In genomic region chrX:71547339-71547738, GRCh38 we compare ENCODE assay signal across 18 cellular contexts. TPM values are rescaled to one million over a fixed set of nuclear protein-coding genes. Genes with fewer than 3 reads are reported as not detected.
DNase-seq lines count a peak whose midpoint lies in the region; ATAC-seq, FAIRE-seq and TF ChIP-seq lines count a peak whose summit lies in the region.
"Had no signal": no experiment of that assay in that cellular context is flagged by ENCODE, and none has a peak within 500 bp of the region (broad histone marks: within the 10 kb centered on the region; RNA-seq: fewer than 3 reads in every experiment).

No MANE protein-coding gene starts in this region.

- no peak overlapping the region for H3K27ac Mint-ChIP-seq in endodermal cell

- TF ChIP-seq POLR2A in HepG2 (IDR thresholded peaks at IDR 0.05; ENCODE audit: insufficient read depth in 1 of 2, low read depth in 2 of 2, low read length in 2 of 2) (no peak), right lobe of liver (IDR thresholded peaks at IDR 0.05) (no peak)

- no peak for TF ChIP-seq RAD21 in HepG2 (CRISPR knock-in tag; IDR thresholded peaks at IDR 0.05)

- no peak for FAIRE-seq in HepG2 (lab: Jason Lieb, UNC)
- FAIRE-seq: GM19239 had no signal

- in situ Hi-C loops in HepG2 (cut with HindIII; ENCODE audit: extremely low pct_ligation_motif_present, low pct_unique_long_range_greater_than_20kb): no loop called here

- WGBS in HepG2 (ENCODE audit: low lambda C conversion rate): 95% methylated on average over 7 of the region's 7 CpGs
- 75% methylated on average over 6 of the region's 7 CpGs for WGBS in right lobe of liver (ENCODE audit: insufficient coverage, low coverage, low lambda C conversion rate, missing lambda C conversion rate)
- 94 to 97% methylated on average over 6 to 7 of the region's 7 CpGs for WGBS in endodermal cell (ENCODE audit: insufficient coverage in 1 of 2, insufficient read length in 1 of 2), 2 experiments

- no peaks in the 10 kb centered on the region for H3K27me3 Mint-ChIP-seq in endodermal cell (ENCODE audit: insufficient read depth)

- no peak overlapping the region for H2AFZ ChIP-seq in HepG2 (ENCODE audit: low read length)

- H3K9ac ChIP-seq in HepG2 (ENCODE audit: insufficient read depth, low read depth, low read length) (no peak overlapping the region), endodermal cell (ENCODE audit: extremely low read depth, low read length, poor library complexity, severe bottlenecking) (no peak overlapping the region)

- POLR2A ChIA-PET in HepG2 (lab: Yijun Ruan, JAX): no interaction called here
- POLR2A ChIA-PET in HEK293T (lab: Yijun Ruan, JAX): interaction anchor here (5.7 kb wide), 1 partner anchor 14 kb away, joined by 41 read pairs; the partner anchor contains the start of gene OGT

- H3K79me2 ChIP-seq in HepG2 (ENCODE audit: insufficient read depth, low read length): peaks cover 53% of the 10 kb centered on the region

- TF ChIP-seq EP300 in HepG2 (IDR thresholded peaks at IDR 0.05; ENCODE audit: low read depth in 2 of 2, low read length in 2 of 2): no peak
- TF ChIP-seq EP300 in HepG2 (CRISPR knock-in tag; IDR thresholded peaks at IDR 0.05; ENCODE audit: borderline replicate concordance): no peak

- no peaks in the 10 kb centered on the region for H3K4me1 ChIP-seq in HepG2 (ENCODE audit: insufficient read depth, low read length)
- H3K4me1 ChIP-seq in right lobe of liver: peaks cover 0 to 9% (median 0%) of the 10 kb centered on the region in 4 donors
- no peaks in the 10 kb centered on the region for H3K4me1 ChIP-seq in endodermal cell (ENCODE audit: control insufficient read depth, insufficient read depth, low read length)

- no peaks in the 10 kb centered on the region for H3K4me1 Mint-ChIP-seq in endodermal cell

- no peaks in the 10 kb centered on the region for H3K9me3 ChIP-seq in HepG2 (ENCODE audit: low read length)
- no peaks in the 10 kb centered on the region for H3K9me3 ChIP-seq in right lobe of liver
- no peaks in the 10 kb centered on the region for H3K9me3 ChIP-seq in endodermal cell (ENCODE audit: control insufficient read depth, low read length)

- intact Hi-C loops in HepG2 (cut with micrococcal nuclease; ENCODE audit: unreplicated experiment) (no loop called here), right lobe of liver (cut with DNase I) (no loop called here)

- H3K36me3 ChIP-seq in HepG2 (replicated peaks in 1 of 2; ENCODE audit: control insufficient read depth in 1 of 2, insufficient read depth in 2 of 2, low read length in 2 of 2) (peaks cover 6 to 27% of the 10 kb centered on the region in 2 experiments; a peak in 4 of 5 replicates), right lobe of liver (peaks cover 0 to 22% (median 12%) of the 10 kb centered on the region in 4 donors), endodermal cell (ENCODE audit: control insufficient read depth, insufficient read depth, low read length) (peaks cover 62% of the 10 kb centered on the region)

- H3K4me3 ChIP-seq in HepG2 (replicated peaks in 1 of 3; ENCODE audit: insufficient read depth in 1 of 3, low read depth in 2 of 3, low read length in 3 of 3): no peak overlapping the region
- no peak overlapping the region for H3K4me3 ChIP-seq in right lobe of liver
- H3K4me3 ChIP-seq in endodermal cell (ENCODE audit: low read length): no peak overlapping the region
- H3K4me3 ChIP-seq: SK-N-MC had no signal

- H4K20me1 ChIP-seq in HepG2 (ENCODE audit: insufficient read depth, low read length): peaks cover 19% of the 10 kb centered on the region

- BruUV-seq in HepG2 (replicated peaks; lab: Mats Ljungman, UMichigan): TSS peak; percentile 12

- H3K9me3 Mint-ChIP-seq in endodermal cell: peaks cover 51% of the 10 kb centered on the region

- DNase-seq in HepG2 (ENCODE audit: low spot score) (no peak), right lobe of liver (no peak), HEK293T (ENCODE audit: extremely low spot score) (peak; percentile 20), endodermal cell (no peak)
- no peak for DNase-seq in stimulated activated CD4-positive, alpha-beta T cell treated with anti-CD3 and anti-CD28 coated beads, Interleukin-2, amount 100 ng/mL, for 24 hours
- DNase-seq: COR-L47, DMS153, H7, KG1, NCI-H1436, NCI-H2029 treated with DMSO at 0.1 percent for 48 hours, NCI-H510A, NCI-H82 had no signal

- H3K4me2 ChIP-seq in HepG2 (ENCODE audit: low read depth, low read length): no peak overlapping the region

- H3K27me3 ChIP-seq in HepG2 (ENCODE audit: control insufficient read depth in 1 of 2, insufficient read depth in 2 of 2, low read length in 2 of 2): no peaks in the 10 kb centered on the region
- H3K27me3 ChIP-seq in right lobe of liver: no peaks in the 10 kb centered on the region
- no peaks in the 10 kb centered on the region for H3K27me3 ChIP-seq in endodermal cell (ENCODE audit: control insufficient read depth, insufficient read depth, low read length, poor library complexity, severe bottlenecking)

- no peak for TF ChIP-seq CTCF in HepG2 (CRISPR knock-in tag; IDR thresholded peaks at IDR 0.05)
- TF ChIP-seq CTCF in right lobe of liver (IDR thresholded peaks at IDR 0.05): no peak
- TF ChIP-seq CTCF in endodermal cell (conservative IDR thresholded peaks at IDR 0.05): peak; percentile 47

- ATAC-seq in HepG2 (no peak), right lobe of liver (no peak), HG03108 (IDR thresholded peaks at IDR 0.05; ENCODE audit: unreplicated experiment) (no peak), GM21423 (IDR thresholded peaks at IDR 0.05; ENCODE audit: unreplicated experiment) (no peak)

- H3K36me3 Mint-ChIP-seq in endodermal cell (ENCODE audit: low read depth): peaks cover 53% of the 10 kb centered on the region

- H3K4me3 Mint-ChIP-seq in endodermal cell: no peak overlapping the region
- H3K4me3 Mint-ChIP-seq: CD14-positive monocyte had no signal

- CTCF ChIA-PET in HepG2 (lab: Yijun Ruan, JAX; ENCODE audit: low intra/inter-chr PET ratio, low total read pairs): no interaction called here
- CTCF ChIA-PET in HEK293T (lab: Yijun Ruan, JAX): no interaction called here

- H3K27ac ChIP-seq in HepG2 (ENCODE audit: extremely low read length, insufficient read depth, low read length): no peak overlapping the region
- no peak overlapping the region for H3K27ac ChIP-seq in right lobe of liver
- H3K27ac ChIP-seq in endodermal cell (ENCODE audit: low read depth, low read length): no peak overlapping the region
- H3K27ac ChIP-seq: SK-N-MC had no signal

RNA-seq across cellular contexts. Expression of gene OGT, which starts 14.4 kb away (rescaled TPM):
- total RNA-seq in HepG2 (2016; rRNA removed; fragmentation: Illumina TruSeq; extraction: Trizol) (52.5 and 71.7 TPM in 2 replicates), right lobe of liver (10 to 100 TPM; 35.5 to 67.0 (median 44.5) TPM), endodermal cell (100 to 1,000 TPM; 114 to 153 TPM)
- total RNA-seq in HepG2 (2016; cell fraction: cytosol; rRNA removed; fragmentation: Illumina TruSeq; extraction: Trizol; ENCODE audit: low read depth): 4.9 and 5.6 TPM in 2 replicates
- total RNA-seq in HepG2 (2016; cell fraction: insoluble cytoplasmic fraction; rRNA removed; fragmentation: Illumina TruSeq; extraction: Trizol): 52.7 and 70.9 TPM in 2 replicates
- total RNA-seq in HepG2 (2016; cell fraction: membrane; rRNA removed; fragmentation: Illumina TruSeq; extraction: Trizol): 11.5 and 13.1 TPM in 2 replicates
- total RNA-seq in HepG2 (2016; cell fraction: nucleus; rRNA removed; fragmentation: Illumina TruSeq; extraction: Trizol): 170 and 179 TPM in 2 replicates
- polyA plus RNA-seq in HepG2 (2011; rRNA removed): 463 and 485 TPM in 2 replicates
- 37.5 and 43.0 TPM in 2 replicates for polyA plus RNA-seq in HepG2 (2011; cell fraction: cytosol; rRNA removed)
- 2,493 and 2,606 TPM in 2 replicates for polyA plus RNA-seq in HepG2 (2011; cell fraction: nucleus; rRNA removed)
- 113 and 128 TPM in 2 replicates for polyA plus RNA-seq in HepG2 (2012)
- 0.86 and 0.88 TPM in 2 replicates for polyA plus RNA-seq in HepG2 (2016; cell fraction: cytosol; fragmentation: Illumina TruSeq; extraction: Trizol; ENCODE audit: low read depth)
- 22.9 and 23.0 TPM in 2 replicates for polyA plus RNA-seq in HepG2 (2016; cell fraction: insoluble cytoplasmic fraction; fragmentation: Illumina TruSeq; extraction: Trizol; ENCODE audit: low read depth)
- 3.1 and 3.9 TPM in 2 replicates for polyA plus RNA-seq in HepG2 (2016; cell fraction: membrane; fragmentation: Illumina TruSeq; extraction: Trizol; ENCODE audit: low read depth)
- 356 and 366 TPM in 2 replicates for polyA plus RNA-seq in HepG2 (2016; cell fraction: nucleus; fragmentation: Illumina TruSeq; extraction: Trizol; ENCODE audit: insufficient read depth, low read depth)
- polyA minus RNA-seq in HepG2 (2011; rRNA and poly(A)+ RNA removed; ENCODE audit: low replicate concordance): 281 and 760 TPM in 2 replicates
- polyA minus RNA-seq in HepG2 (2011; cell fraction: cytosol; rRNA and poly(A)+ RNA removed): 35.7 and 38.7 TPM in 2 replicates
- polyA minus RNA-seq in HepG2 (2011; cell fraction: nucleus; rRNA and poly(A)+ RNA removed): 961 and 1,068 TPM in 2 replicates
- polyA plus RNA-seq in endodermal cell (2013, experiment 1 of 2): 104 TPM
- polyA plus RNA-seq in endodermal cell (2013, experiment 2 of 2): 96.2 TPM

RNA-seq across cellular contexts. Expression of gene GCNA, which starts 30.9 kb away (rescaled TPM):
- 0.17 and 0.66 TPM in 2 replicates for total RNA-seq in HepG2 (2016; rRNA removed; fragmentation: Illumina TruSeq; extraction: Trizol)
- total RNA-seq in HepG2 (2016; cell fraction: cytosol; rRNA removed; fragmentation: Illumina TruSeq; extraction: Trizol; ENCODE audit: low read depth): 0.35 and 0.51 TPM in 2 replicates
- total RNA-seq in HepG2 (2016; cell fraction: insoluble cytoplasmic fraction; rRNA removed; fragmentation: Illumina TruSeq; extraction: Trizol): 0.27 and 0.32 TPM in 2 replicates
- total RNA-seq in HepG2 (2016; cell fraction: membrane; rRNA removed; fragmentation: Illumina TruSeq; extraction: Trizol): 0.38 and 0.43 TPM in 2 replicates
- 0.62 and 0.69 TPM in 2 replicates for total RNA-seq in HepG2 (2016; cell fraction: nucleus; rRNA removed; fragmentation: Illumina TruSeq; extraction: Trizol)
- 0.38 and 0.44 TPM in 2 replicates for polyA plus RNA-seq in HepG2 (2011; rRNA removed)
- 0.09 and 0.12 TPM in 2 replicates for polyA plus RNA-seq in HepG2 (2011; cell fraction: cytosol; rRNA removed)
- polyA plus RNA-seq in HepG2 (2011; cell fraction: nucleus; rRNA removed): 1.7 and 2.0 TPM in 2 replicates
- 0.27 and 0.55 TPM in 2 replicates for polyA plus RNA-seq in HepG2 (2012)
- 0.05 and 0.11 TPM in 2 replicates for polyA plus RNA-seq in HepG2 (2016; cell fraction: cytosol; fragmentation: Illumina TruSeq; extraction: Trizol; ENCODE audit: low read depth)
- 0.17 and 0.27 TPM in 2 replicates for polyA plus RNA-seq in HepG2 (2016; cell fraction: insoluble cytoplasmic fraction; fragmentation: Illumina TruSeq; extraction: Trizol; ENCODE audit: low read depth)
- polyA plus RNA-seq in HepG2 (2016; cell fraction: membrane; fragmentation: Illumina TruSeq; extraction: Trizol; ENCODE audit: low read depth): 0.17 and 0.20 TPM in 2 replicates
- polyA plus RNA-seq in HepG2 (2016; cell fraction: nucleus; fragmentation: Illumina TruSeq; extraction: Trizol; ENCODE audit: insufficient read depth, low read depth): 1.8 and 2.4 TPM in 2 replicates
- polyA minus RNA-seq in HepG2 (2011; rRNA and poly(A)+ RNA removed; ENCODE audit: low replicate concordance): 0.48 and 0.96 TPM in 2 replicates
- polyA minus RNA-seq in HepG2 (2011; cell fraction: cytosol; rRNA and poly(A)+ RNA removed): not detected in 2 replicates
- 0.77 and 1.1 TPM in 2 replicates for polyA minus RNA-seq in HepG2 (2011; cell fraction: nucleus; rRNA and poly(A)+ RNA removed)
- total RNA-seq in right lobe of liver: 1 to 10 TPM in 3 of 6 experiments, under 1 TPM in 3; 0.37 to 1.7 (median 0.95) TPM
- total RNA-seq in endodermal cell: 1 to 10 TPM; 2.1 to 2.3 TPM
- 1.0 TPM for polyA plus RNA-seq in endodermal cell (2013, experiment 1 of 2)
- polyA plus RNA-seq in endodermal cell (2013, experiment 2 of 2): 0.91 TPM
